In genomic region chr15:81301815-81302399, GRCh38 we compare ENCODE assay signal across 8 cellular contexts. TPM values are rescaled to one million over a fixed set of nuclear protein-coding genes. Genes with fewer than 3 reads are reported as not detected.
DNase-seq lines count a peak whose midpoint lies in the region; ATAC-seq, FAIRE-seq and TF ChIP-seq lines count a peak whose summit lies in the region.

No MANE protein-coding gene starts in this region.

- 16% methylated on average over 5 of the region's 5 CpGs for WGBS in K562 (ENCODE audit: insufficient coverage, low coverage, missing lambda C conversion rate)
- WGBS in suprapubic skin: 81% methylated on average over 5 of the region's 5 CpGs
- WGBS in testis, 2 donors: 85 to 87% methylated on average over 5 of the region's 5 CpGs

- in situ Hi-C loops in K562 (cut with MboI): no loop called here

- CTCF ChIA-PET in K562 (lab: Yijun Ruan, JAX; ENCODE audit: low intra/inter-chr PET ratio): no interaction called here

- H3K79me2 ChIP-seq in K562 (ENCODE audit: control insufficient read depth, insufficient read depth, low read length): no peaks in the 10 kb centered on the region

- H4K20me1 ChIP-seq in K562 (replicated peaks; ENCODE audit: control insufficient read depth, insufficient read depth, low read length): no peaks in the 10 kb centered on the region; the same call in 1 of the 2 replicates

- H3K36me3 ChIP-seq in K562 (ENCODE audit: control insufficient read depth, insufficient read depth, low read length): peaks cover 20% of the 10 kb centered on the region; the same call in 1 of the 3 replicates
- H3K36me3 ChIP-seq in suprapubic skin: peaks cover 61% of the 10 kb centered on the region
- H3K36me3 ChIP-seq in testis (ENCODE audit: low read depth, missing control alignments): no peaks in the 10 kb centered on the region

- ATAC-seq in GM19467 (IDR thresholded peaks at IDR 0.05; ENCODE audit: unreplicated experiment) (peak; percentile 76), HG03469 (IDR thresholded peaks at IDR 0.05; ENCODE audit: unreplicated experiment) (peak; percentile 66), K562 (no peak)

- POLR2A ChIA-PET in K562 (lab: Yijun Ruan, JAX): interaction anchor here (1.0 kb wide), 1 partner anchor 12 kb away, joined by 3 read pairs; no protein-coding TSS in a partner anchor

- no peak for FAIRE-seq in K562 (lab: Jason Lieb, UNC)

- H3K9me3 ChIP-seq in K562 (replicated peaks; ENCODE audit: control insufficient read depth, insufficient read depth, low read depth, low read length) (no peaks in the 10 kb centered on the region), suprapubic skin (no peaks in the 10 kb centered on the region), testis (no peaks in the 10 kb centered on the region)

- BruUV-seq in K562 (replicated peaks; lab: Mats Ljungman, UMichigan): no TSS peak

- H3K4me3 ChIP-seq in GM12875 (ENCODE audit: low read depth, low read length) (peak overlapping the region; percentile 65), K562 (no peak overlapping the region), suprapubic skin (no peak overlapping the region), testis (no peak overlapping the region)

- TF ChIP-seq POLR2A in K562 (conservative IDR thresholded peaks at IDR 0.05) (no peak), suprapubic skin (IDR thresholded peaks at IDR 0.05) (no peak), testis (IDR thresholded peaks at IDR 0.05) (no peak)

- TF ChIP-seq RAD21 in K562 (CRISPR knock-in tag; conservative IDR thresholded peaks at IDR 0.05 in 1 of 2, IDR thresholded peaks at IDR 0.05 in 1 of 2): no peak

- TF ChIP-seq CTCF in GM12875 (IDR thresholded peaks at IDR 0.05; ENCODE audit: borderline replicate concordance, insufficient read depth, low read depth, low read length) (no peak), K562 (IDR thresholded peaks at IDR 0.05 in 2 of 3, conservative IDR thresholded peaks at IDR 0.05 in 1 of 3; ENCODE audit: insufficient read depth in 2 of 3, low read depth in 1 of 3, low read length in 3 of 3) (no peak), suprapubic skin (IDR thresholded peaks at IDR 0.05) (no peak), testis (IDR thresholded peaks at IDR 0.05) (no peak)

- no peaks in the 10 kb centered on the region for H3K4me1 ChIP-seq in K562 (replicated peaks in 1 of 2; ENCODE audit: control insufficient read depth in 2 of 2, insufficient read depth in 2 of 2, low read length in 2 of 2)
- H3K4me1 ChIP-seq in suprapubic skin: peaks cover 59% of the 10 kb centered on the region
- H3K4me1 ChIP-seq in testis: no peaks in the 10 kb centered on the region

- H3K27ac ChIP-seq in K562 (ENCODE audit: extremely low read depth, low read depth, low read length): no peak overlapping the region
- H3K27ac ChIP-seq in suprapubic skin: peak overlapping the region; percentile 25
- H3K27ac ChIP-seq in testis: no peak overlapping the region

- H2AFZ ChIP-seq in K562 (ENCODE audit: low read depth, low read length): no peak overlapping the region

- intact Hi-C loops in K562 (cut with micrococcal nuclease) (no loop called here), testis (cut with DNase I; ENCODE audit: low total_unique reads) (no loop called here)

- no peaks in the 10 kb centered on the region for H3K27me3 ChIP-seq in K562 (ENCODE audit: control insufficient read depth in 2 of 2, insufficient read depth in 2 of 2, low read length in 2 of 2)
- H3K27me3 ChIP-seq in suprapubic skin: no peaks in the 10 kb centered on the region
- no peaks in the 10 kb centered on the region for H3K27me3 ChIP-seq in testis

- H3K4me2 ChIP-seq in K562 (ENCODE audit: insufficient read depth, low read length): no peak overlapping the region

- DNase-seq in K562 (ENCODE audit: extremely low read depth in 1 of 4, low spot score in 3 of 4): no peak
- DNase-seq in suprapubic skin (ENCODE audit: low spot score in 2 of 2): peak in 1 of 2 donors; percentile 60
- no peak for DNase-seq in testis
- no peak for DNase-seq in NCI-H2171 (lab: John Stamatoyannopoulos, UW)
- no peak for DNase-seq in mucosa of gallbladder (ENCODE audit: low spot score)

- no peaks in the 10 kb centered on the region for H3K9me1 ChIP-seq in K562 (ENCODE audit: control insufficient read depth, insufficient read depth, low read length)

- no peak for TF ChIP-seq EP300 in K562 (IDR thresholded peaks at IDR 0.05; ENCODE audit: low read length)
- no peak for TF ChIP-seq EP300 in suprapubic skin (IDR thresholded peaks at IDR 0.05)

- H3K9ac ChIP-seq in K562 (ENCODE audit: insufficient read depth in 1 of 2, low read depth in 2 of 2, low read length in 2 of 2): no peak overlapping the region

TF ChIP-seq in K562, 482 proteins besides CTCF, POLR2A, EP300 and RAD21:
- TF ChIP-seq SPI1 (IDR thresholded peaks at IDR 0.05; ENCODE audit: borderline replicate concordance, low read depth, low read length): peak; percentile 12; the same call in 1 of the 2 replicates
- no peak for TF ChIP-seq THRAP3 (IDR thresholded peaks at IDR 0.05; ENCODE audit: borderline replicate concordance)

RNA-seq across cellular contexts. Expression of gene STARD5, which starts 22.0 kb away (rescaled TPM):
- 15.5 and 16.0 TPM in 2 replicates for total RNA-seq in K562 (2011; cell fraction: chromatin; rRNA removed; ENCODE audit: low replicate concordance)
- total RNA-seq in K562 (2011; cell fraction: nucleolus; rRNA removed): 10.4 and 11.8 TPM in 2 replicates
- 14.9 and 15.2 TPM in 2 replicates for total RNA-seq in K562 (2011; cell fraction: nucleoplasm; rRNA removed)
- total RNA-seq in K562 (2014; rRNA removed): 1.7 and 3.9 TPM in 2 replicates
- total RNA-seq in K562 (2014; rRNA removed; fragmentation: Illumina TruSeq; extraction: Trizol): 2.0 and 2.1 TPM in 2 replicates
- 2.1 and 2.4 TPM in 2 replicates for total RNA-seq in K562 (2015; rRNA removed; fragmentation: Illumina TruSeq; extraction: Trizol)
- total RNA-seq in K562 (2021): 3.1 and 3.6 TPM in 2 replicates
- 4.8 and 5.7 TPM in 2 replicates for polyA plus RNA-seq in K562 (2011; rRNA removed)
- polyA plus RNA-seq in K562 (2011; cell fraction: cytosol; rRNA removed): 5.5 and 5.9 TPM in 2 replicates
- 11.6 and 22.7 TPM in 2 replicates for polyA plus RNA-seq in K562 (2011; cell fraction: nucleus; rRNA removed)
- polyA plus RNA-seq in K562 (2012): 2.4 and 2.7 TPM in 2 replicates
- polyA plus RNA-seq in K562 (2014; fragmentation: Illumina TruSeq; extraction: Trizol): 3.8 and 4.4 TPM in 2 replicates
- 1 to 10 TPM; 1.8 to 2.1 TPM for polyA plus RNA-seq in K562 (2014; fragmentation: Nextera tagmentation; extraction: Ambion mirVana)
- 2.2 and 2.5 TPM in 2 replicates for polyA plus RNA-seq in K562 (2014; rRNA removed)
- polyA minus RNA-seq in K562 (2011; rRNA and poly(A)+ RNA removed): 4.1 and 9.6 TPM in 2 replicates
- polyA minus RNA-seq in K562 (2011; cell fraction: cytosol; rRNA and poly(A)+ RNA removed): 0.73 and 2.3 TPM in 2 replicates
- polyA minus RNA-seq in K562 (2011; cell fraction: nucleus; rRNA and poly(A)+ RNA removed): 6.4 and 7.9 TPM in 2 replicates
- 10 to 100 TPM; 54.6 to 88.2 (median 67.4) TPM for total RNA-seq in suprapubic skin
- total RNA-seq in testis: 10 to 100 TPM; 15.7 to 16.2 TPM
- 8.7 TPM for polyA plus RNA-seq in testis (ENCODE audit: insufficient read depth, low read depth, low replicate concordance)
- 6.7 TPM for total RNA-seq in mucosa of gallbladder
